In genomic region chr15:99568548-99569352, GRCh38 we compare ENCODE assay signal across 11 cellular contexts. TPM values are rescaled to one million over a fixed set of nuclear protein-coding genes. Genes with fewer than 3 reads are reported as not detected.
DNase-seq lines count a peak whose midpoint lies in the region; ATAC-seq and TF ChIP-seq lines count a peak whose summit lies in the region.
"Had no signal": no experiment of that assay in that cellular context is flagged by ENCODE, and none has a peak within 500 bp of the region (broad histone marks: within the 10 kb centered on the region; RNA-seq: fewer than 3 reads in every experiment).

No MANE protein-coding gene starts in this region.

- H3K27me3 ChIP-seq in PC-3 (ENCODE audit: low read length) (no peaks in the 10 kb centered on the region), iPS-15b (ENCODE audit: control insufficient read depth, insufficient read depth, low read length) (no peaks in the 10 kb centered on the region)
- H3K27me3 ChIP-seq: ovary had no signal

- no peaks in the 10 kb centered on the region for H3K9me2 ChIP-seq in PC-3 (replicated peaks; ENCODE audit: low read length)

- no peak overlapping the region for H3K27ac ChIP-seq in PC-3 (ENCODE audit: low read length)

- DNase-seq in GM12865 (ENCODE audit: low read depth) = no peak
- no peak for DNase-seq in PC-3
- DNase-seq in stimulated activated naive B cell treated with anti-CD40 and anti-IgM and Interleukin-4, amounts not matched to agents 10 μg/mL and 1 μg/mL and 100 μg/mL, for 72 hours = no peak
- no peak for DNase-seq in stimulated activated naive CD4-positive, alpha-beta T cell (lab: John Stamatoyannopoulos, UW)
- DNase-seq: NCI-H226, ovary, T-helper 17 cell had no signal

- intact Hi-C loops in PC-3 (cut with micrococcal nuclease) = loop anchor here (5.0 to 10.0 kb wide), 2 partner anchors 136 to 141 kb away; no protein-coding TSS in a partner anchor

- TF ChIP-seq CTCF in GM12865 (IDR thresholded peaks at IDR 0.05; ENCODE audit: insufficient read depth, low read depth, low read length, missing control alignments) (no peak), PC-3 (conservative IDR thresholded peaks at IDR 0.05; ENCODE audit: low read depth, low read length) (no peak)

- H3K9me3 Mint-ChIP-seq in stimulated activated naive B cell treated with anti-CD40 and anti-IgM and Interleukin-4, amounts not matched to agents 10 μg/mL and 1 μg/mL and 100 μg/mL, for 72 hours = no peaks in the 10 kb centered on the region

- no peaks in the 10 kb centered on the region for H3K27me3 Mint-ChIP-seq in stimulated activated naive B cell treated with anti-CD40 and anti-IgM and Interleukin-4, amounts not matched to agents 10 μg/mL and 1 μg/mL and 100 μg/mL, for 72 hours
- H3K27me3 Mint-ChIP-seq: T-helper 17 cell had no signal

- POLR2A ChIA-PET in PC-3 (lab: Charles Lee; ENCODE audit: unreplicated experiment) = no interaction called here

- CTCF ChIA-PET in PC-3 (lab: Charles Lee) = no interaction called here

- no peak overlapping the region for H3K27ac Mint-ChIP-seq in stimulated activated naive B cell treated with anti-CD40 and anti-IgM and Interleukin-4, amounts not matched to agents 10 μg/mL and 1 μg/mL and 100 μg/mL, for 72 hours
- H3K27ac Mint-ChIP-seq: T-helper 17 cell had no signal

- peaks cover 18% of the 10 kb centered on the region; the same call in 1 of the 2 replicates for H3K4me1 ChIP-seq in PC-3 (ENCODE audit: insufficient read depth, low read length)
- H3K4me1 ChIP-seq in iPS-15b (ENCODE audit: control insufficient read depth, insufficient read depth, low read length) = peaks cover 16% of the 10 kb centered on the region

- H3K36me3 Mint-ChIP-seq in stimulated activated naive B cell treated with anti-CD40 and anti-IgM and Interleukin-4, amounts not matched to agents 10 μg/mL and 1 μg/mL and 100 μg/mL, for 72 hours = peaks cover 18 to 35% of the 10 kb centered on the region in 2 donors

- no peak for ATAC-seq in PC-3
- no peak for ATAC-seq in stimulated activated naive B cell treated with anti-CD40 and anti-IgM and Interleukin-4, amounts not matched to agents 10 μg/mL and 1 μg/mL and 100 μg/mL, for 72 hours (replicated peaks)
- ATAC-seq in activated CD4-positive, CD25-positive, alpha-beta regulatory T cell treated with anti-CD3 and anti-CD28 coated beads, Interleukin-2, amount 50 U/mL, for 24 hours = no peak
- ATAC-seq in HG03457 (IDR thresholded peaks at IDR 0.05; ENCODE audit: unreplicated experiment) = no peak
- ATAC-seq: T-helper 17 cell had no signal

- H3K4me1 Mint-ChIP-seq in stimulated activated naive B cell treated with anti-CD40 and anti-IgM and Interleukin-4, amounts not matched to agents 10 μg/mL and 1 μg/mL and 100 μg/mL, for 72 hours = peaks cover 29 to 56% of the 10 kb centered on the region in 2 donors

- H3K9me3 ChIP-seq in PC-3 (ENCODE audit: low read length) (no peaks in the 10 kb centered on the region), iPS-15b (ENCODE audit: control insufficient read depth, insufficient read depth, low read length) (no peaks in the 10 kb centered on the region)
- H3K9me3 ChIP-seq: HAP-1, ovary had no signal

- peaks cover 26% of the 10 kb centered on the region for H4K20me1 ChIP-seq in PC-3 (ENCODE audit: low read length)

- H3K79me2 ChIP-seq in PC-3 (ENCODE audit: low read length) = peaks cover 73% of the 10 kb centered on the region

- H3K4me3 ChIP-seq in GM12865 (ENCODE audit: low read depth, low read length) (peak overlapping the region; percentile 70), PC-3 (ENCODE audit: low read length) (peak overlapping the region; percentile 84), iPS-15b (ENCODE audit: low read depth, low read length) (peak overlapping the region; percentile 6)
- H3K4me3 ChIP-seq: HAP-1 had no signal

- H2AFZ ChIP-seq in PC-3 (ENCODE audit: low read length) = no peak overlapping the region

- peak overlapping the region; percentile 55 to 66 for H3K4me3 Mint-ChIP-seq in stimulated activated naive B cell treated with anti-CD40 and anti-IgM and Interleukin-4, amounts not matched to agents 10 μg/mL and 1 μg/mL and 100 μg/mL, for 72 hours
- H3K4me3 Mint-ChIP-seq: T-helper 17 cell had no signal

- no TSS peak for BruUV-seq in PC-3 (replicated peaks; lab: Mats Ljungman, UMichigan)

- no peak overlapping the region for H3K9ac ChIP-seq in PC-3 (ENCODE audit: low read length)
- no peak overlapping the region for H3K9ac ChIP-seq in iPS-15b (ENCODE audit: low read depth, low read length)

- H3K4me2 ChIP-seq in PC-3 (ENCODE audit: low read length) = peak overlapping the region; percentile 98; the same call in 1 of the 2 replicates

- H3F3A ChIP-seq in PC-3 (ENCODE audit: low read length, unreplicated experiment) = peaks cover 7% of the 10 kb centered on the region

- H3K36me3 ChIP-seq in PC-3 (ENCODE audit: low read depth, low read length) = no peaks in the 10 kb centered on the region
- no peaks in the 10 kb centered on the region for H3K36me3 ChIP-seq in iPS-15b (ENCODE audit: control insufficient read depth, insufficient read depth, low read length)
- H3K36me3 ChIP-seq: ovary had no signal

RNA-seq across cellular contexts. Expression of gene MEF2A, which starts 3.0 kb away (rescaled TPM):
- 16.5 and 21.3 TPM in 2 replicates for total RNA-seq in PC-3 (2014; rRNA removed)

Comparison
In these comparisons a context has a peak if more than half of its experiments do, and no peak if none do; other contexts are left out.
1. H3K4me3 ChIP-seq: peak in every context shown above with its lines; median percentile 84 in PC-3; 70 in GM12865; 6 in iPS-15b.